ENCODE assay signal across 36 cellular contexts in the genomic region with DNA sequence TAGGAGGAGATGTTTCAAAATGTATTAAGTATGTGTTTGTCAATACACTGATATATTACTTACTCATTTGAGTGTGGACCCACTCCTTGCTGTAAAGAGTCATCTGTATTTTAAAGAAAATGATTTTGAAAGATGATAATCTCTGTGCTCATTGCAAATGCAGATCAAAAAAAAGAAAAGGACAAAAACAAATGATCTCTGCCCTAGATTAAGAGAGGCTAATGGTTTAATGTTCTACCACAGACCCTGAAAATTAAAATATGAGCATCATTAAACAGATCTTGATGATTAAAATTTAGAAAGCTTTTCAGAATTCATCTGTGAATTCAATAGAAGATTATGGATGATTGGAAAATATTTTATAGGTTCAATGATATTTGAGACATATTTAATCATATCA.
"Had no signal": no experiment of that assay in that cellular context is flagged by ENCODE, and none has a peak within 500 bp of the region (broad histone marks: within the 10 kb centered on the region; RNA-seq: fewer than 3 reads in every experiment).

No MANE protein-coding gene starts in this region.

- H3K9me3 Mint-ChIP-seq: activated naive CD4-positive, alpha-beta T cell treated with anti-CD3 and anti-CD28 coated beads, Interleukin-2, amount 10 ng/mL, durations not matched to agents 7 days and 5 days; activated naive CD4-positive, alpha-beta T cell treated with anti-CD3 and anti-CD28 coated beads, Interleukin-2, amount 50 U/mL, for 24 hours; activated naive CD8-positive, alpha-beta T cell treated with anti-CD3 and anti-CD28 coated beads, Interleukin-2, amount 10 ng/mL, durations not matched to agents 7 days and 5 days; activated T-cell treated with anti-CD3 and anti-CD28 coated beads, Interleukin-2, amount 50 U/mL, for 4 hours; activated T-helper 1 cell treated with anti-CD3 and anti-CD28 coated beads, Interleukin-12 subunit alpha, Interleukin-12 subunit beta, Interleukin-2, Interleukin-4 antibody, amounts not matched to agents 30 ng/mL and 10 ng/mL and 1 ng/mL, durations not matched to agents 14 hours and 24 hours and 36 hours; brain had no signal

- H3K4me3 ChIP-seq: adrenal gland, ascending aorta, body of pancreas, breast epithelium, cardiac muscle cell had no signal

- H3K27me3 Mint-ChIP-seq: activated naive CD4-positive, alpha-beta T cell treated with anti-CD3 and anti-CD28 coated beads, Interleukin-2, amount 10 ng/mL, durations not matched to agents 7 days and 5 days; activated naive CD4-positive, alpha-beta T cell treated with anti-CD3 and anti-CD28 coated beads, Interleukin-2, amount 50 U/mL, for 24 hours; activated naive CD8-positive, alpha-beta T cell; activated naive CD8-positive, alpha-beta T cell treated with anti-CD3 and anti-CD28 coated beads for 36 hours; activated naive CD8-positive, alpha-beta T cell treated with anti-CD3 and anti-CD28 coated beads, Interleukin-2, amount 10 ng/mL, durations not matched to agents 7 days and 5 days; activated naive CD8-positive, alpha-beta T cell treated with anti-CD3 and anti-CD28 coated beads, Interleukin-2, amount 50 U/mL, for 24 hours; activated T-helper 17 cell treated with anti-CD3 and anti-CD28 coated beads, Interleukin-2, amount 50 U/mL, for 72 hours; central memory CD8-positive, alpha-beta T cell had no signal

- H3K4me3 Mint-ChIP-seq: activated naive CD4-positive, alpha-beta T cell treated with anti-CD3 and anti-CD28 coated beads for 36 hours; activated naive CD4-positive, alpha-beta T cell treated with anti-CD3 and anti-CD28 coated beads, Interleukin-2, amount 10 ng/mL, durations not matched to agents 7 days and 5 days; activated naive CD4-positive, alpha-beta T cell treated with anti-CD3 and anti-CD28 coated beads, Interleukin-2, amount 50 U/mL, for 24 hours; activated naive CD8-positive, alpha-beta T cell; activated naive CD8-positive, alpha-beta T cell treated with anti-CD3 and anti-CD28 coated beads for 36 hours; activated naive CD8-positive, alpha-beta T cell treated with anti-CD3 and anti-CD28 coated beads, Interleukin-2, amount 10 ng/mL, durations not matched to agents 7 days and 5 days; activated naive CD8-positive, alpha-beta T cell treated with anti-CD3 and anti-CD28 coated beads, Interleukin-2, amount 50 U/mL, for 24 hours; activated T-cell treated with anti-CD3 and anti-CD28 coated beads, Interleukin-2, amount 50 U/mL, for 4 hours; activated T-cell treated with anti-CD3 and anti-CD28 coated beads, Interleukin-2, amount 50 U/mL, for 72 hours; activated T-helper 1 cell treated with anti-CD3 and anti-CD28 coated beads, Interleukin-12 subunit alpha, Interleukin-12 subunit beta, Interleukin-2, Interleukin-4 antibody, amounts not matched to agents 30 ng/mL and 10 ng/mL and 1 ng/mL, durations not matched to agents 14 hours and 24 hours and 36 hours; activated T-helper 17 cell treated with anti-CD3 and anti-CD28 coated beads, Interleukin-2, amount 50 U/mL, for 72 hours; brain; central memory CD8-positive, alpha-beta T cell had no signal

- H3K27me3 ChIP-seq: adrenal gland, ascending aorta, body of pancreas, brain microvascular endothelial cell, breast epithelium, cardiac muscle cell had no signal

- H3K4me1 ChIP-seq: adrenal gland, ascending aorta, body of pancreas, breast epithelium had no signal

- H3K4me1 Mint-ChIP-seq: activated naive CD4-positive, alpha-beta T cell treated with anti-CD3 and anti-CD28 coated beads, Interleukin-2, amount 10 ng/mL, durations not matched to agents 7 days and 5 days; activated naive CD4-positive, alpha-beta T cell treated with anti-CD3 and anti-CD28 coated beads, Interleukin-2, amount 50 U/mL, for 24 hours; activated naive CD8-positive, alpha-beta T cell treated with anti-CD3 and anti-CD28 coated beads for 36 hours; activated naive CD8-positive, alpha-beta T cell treated with anti-CD3 and anti-CD28 coated beads, Interleukin-2, amount 10 ng/mL, durations not matched to agents 7 days and 5 days; activated naive CD8-positive, alpha-beta T cell treated with anti-CD3 and anti-CD28 coated beads, Interleukin-2, amount 50 U/mL, for 24 hours; activated T-helper 17 cell treated with anti-CD3 and anti-CD28 coated beads, Interleukin-2, amount 50 U/mL, for 72 hours; brain; central memory CD8-positive, alpha-beta T cell had no signal

- H3K36me3 ChIP-seq: adrenal gland, ascending aorta, brain microvascular endothelial cell, breast epithelium, cardiac muscle cell had no signal

- H3K27ac ChIP-seq: adrenal gland, ascending aorta, body of pancreas, brain microvascular endothelial cell, breast epithelium, cardiac muscle cell had no signal

- H3K36me3 Mint-ChIP-seq: activated naive CD4-positive, alpha-beta T cell treated with anti-CD3 and anti-CD28 coated beads, Interleukin-2, amount 10 ng/mL, durations not matched to agents 7 days and 5 days; activated naive CD4-positive, alpha-beta T cell treated with anti-CD3 and anti-CD28 coated beads, Interleukin-2, amount 50 U/mL, for 24 hours; activated naive CD4-positive, alpha-beta T cell treated with anti-CD3 and anti-CD28 coated beads, Interleukin-2, amount 50 U/mL, for 72 hours; activated naive CD8-positive, alpha-beta T cell; activated naive CD8-positive, alpha-beta T cell treated with anti-CD3 and anti-CD28 coated beads for 36 hours; activated naive CD8-positive, alpha-beta T cell treated with anti-CD3 and anti-CD28 coated beads, Interleukin-2, amount 10 ng/mL, durations not matched to agents 7 days and 5 days; brain had no signal

- DNase-seq: activated effector memory CD4-positive, alpha-beta T cell treated with anti-CD3 and anti-CD28 coated beads, Interleukin-2, amount 50 U/mL, for 16 hours; activated effector memory CD4-positive, alpha-beta T cell treated with Interleukin-2 at 50 U/mL for 16 hours; activated gamma-delta T cell; activated gamma-delta T cell treated with Interleukin-2 at 50 U/mL for 16 hours; activated naive CD4-positive, alpha-beta T cell; activated naive CD4-positive, alpha-beta T cell treated with anti-CD3 and anti-CD28 coated beads for 36 hours; activated naive CD4-positive, alpha-beta T cell treated with anti-CD3 and anti-CD28 coated beads, Interleukin-2, amount 10 ng/mL, durations not matched to agents 7 days and 5 days; activated naive CD4-positive, alpha-beta T cell treated with anti-CD3 and anti-CD28 coated beads, Interleukin-2, amount 50 U/mL, for 16 hours; activated naive CD4-positive, alpha-beta T cell treated with Interleukin-2 at 50 U/mL for 16 hours; activated naive CD8-positive, alpha-beta T cell treated with anti-CD3 and anti-CD28 coated beads for 36 hours; activated naive CD8-positive, alpha-beta T cell treated with anti-CD3 and anti-CD28 coated beads, Interleukin-2, amount 10 ng/mL, durations not matched to agents 7 days and 5 days; activated naive CD8-positive, alpha-beta T cell treated with anti-CD3 and anti-CD28 coated beads, Interleukin-2, amount 50 U/mL, for 24 hours; activated T-cell treated with anti-CD3 and anti-CD28 coated beads, Interleukin-2, amount 50 U/mL, for 4 hours; activated T-cell treated with anti-CD3 and anti-CD28 coated beads, Interleukin-2, amount 50 U/mL, for 48 hours; activated T-cell treated with anti-CD3 and anti-CD28 coated beads, Interleukin-2, amount 50 U/mL, for 72 hours; adrenal gland; amniotic stem cell; amygdala; anterior cingulate cortex; aorta; body of pancreas; brain microvascular endothelial cell; caudate nucleus; central memory CD4-positive, alpha-beta T cell; cerebellar nuclear complex had no signal

- H3K27ac Mint-ChIP-seq: activated naive CD4-positive, alpha-beta T cell treated with anti-CD3 and anti-CD28 coated beads for 36 hours; activated naive CD4-positive, alpha-beta T cell treated with anti-CD3 and anti-CD28 coated beads, Interleukin-2, amount 10 ng/mL, durations not matched to agents 7 days and 5 days; activated naive CD4-positive, alpha-beta T cell treated with anti-CD3 and anti-CD28 coated beads, Interleukin-2, amount 50 U/mL, for 24 hours; activated naive CD4-positive, alpha-beta T cell treated with anti-CD3 and anti-CD28 coated beads, Interleukin-2, amount 50 U/mL, for 72 hours; activated naive CD8-positive, alpha-beta T cell; activated naive CD8-positive, alpha-beta T cell treated with anti-CD3 and anti-CD28 coated beads for 36 hours; activated naive CD8-positive, alpha-beta T cell treated with anti-CD3 and anti-CD28 coated beads, Interleukin-2, amount 10 ng/mL, durations not matched to agents 7 days and 5 days; activated naive CD8-positive, alpha-beta T cell treated with anti-CD3 and anti-CD28 coated beads, Interleukin-2, amount 50 U/mL, for 24 hours; activated T-cell treated with anti-CD3 and anti-CD28 coated beads, Interleukin-2, amount 50 U/mL, for 72 hours; activated T-helper 1 cell treated with anti-CD3 and anti-CD28 coated beads, Interleukin-12 subunit alpha, Interleukin-12 subunit beta, Interleukin-2, Interleukin-4 antibody, amounts not matched to agents 30 ng/mL and 10 ng/mL and 1 ng/mL, durations not matched to agents 14 hours and 24 hours and 36 hours; activated T-helper 17 cell treated with anti-CD3 and anti-CD28 coated beads, Interleukin-2, amount 50 U/mL, for 72 hours; activated T-helper 2 cell treated with anti-CD3 and anti-CD28 coated beads, Interferon-gamma antibody, Interleukin-2, Interleukin-4, amounts not matched to agents 10 μg/mL and 5 μg/mL and 100 μg/mL, durations not matched to agents 14 hours and 24 hours and 36 hours; brain had no signal

- ATAC-seq: activated naive CD4-positive, alpha-beta T cell treated with anti-CD3 and anti-CD28 coated beads, Interleukin-2, amount 50 U/mL, for 72 hours; activated naive CD8-positive, alpha-beta T cell treated with anti-CD3 and anti-CD28 coated beads, Interleukin-2, amount 50 U/mL, for 24 hours; activated T-cell treated with anti-CD3 and anti-CD28 coated beads, Interleukin-2, amount 50 U/mL, for 4 hours; activated T-cell treated with anti-CD3 and anti-CD28 coated beads, Interleukin-2, amount 50 U/mL, for 72 hours; activated T-helper 17 cell treated with anti-CD3 and anti-CD28 coated beads, Interleukin-2, amount 50 U/mL, for 72 hours; body of pancreas had no signal

- H3K9me3 ChIP-seq: adrenal gland, ascending aorta, body of pancreas, breast epithelium had no signal
